8 cellular contexts compared by ENCODE assay signal in genomic region chr12:31658743-31659086, GRCh38. TPM values are rescaled to one million over a fixed set of nuclear protein-coding genes. Genes with fewer than 3 reads are reported as not detected.
DNase-seq lines count a peak whose midpoint lies in the region; ATAC-seq and TF ChIP-seq lines count a peak whose summit lies in the region.

No MANE protein-coding gene starts in this region.

- H3K36me3 ChIP-seq in heart right ventricle (peaks cover 0 to 18% (median 0%) of the 10 kb centered on the region in 9 donors), spleen (peaks cover 0 to 8% (median 0%) of the 10 kb centered on the region in 6 donors)

- peak overlapping the region; percentile 99 for H3K27ac Mint-ChIP-seq in activated CD8-positive, alpha-beta memory T cell treated with anti-CD3 and anti-CD28 coated beads, Interleukin-2, amount 10 ng/mL, durations not matched to agents 7 days and 5 days
- peak overlapping the region; percentile 96 to 99 for H3K27ac Mint-ChIP-seq in T-cell

- H3K27me3 Mint-ChIP-seq in activated CD8-positive, alpha-beta memory T cell treated with anti-CD3 and anti-CD28 coated beads, Interleukin-2, amount 10 ng/mL, durations not matched to agents 7 days and 5 days, result no peaks in the 10 kb centered on the region
- no peaks in the 10 kb centered on the region for H3K27me3 Mint-ChIP-seq in T-cell

- peak overlapping the region; percentile 30 to 78 (median 67) for H3K4me3 ChIP-seq in heart right ventricle
- H3K4me3 ChIP-seq in spleen, result peak overlapping the region; percentile 33 to 83 (median 54)

- H3K9me3 ChIP-seq in heart right ventricle, result no peaks in the 10 kb centered on the region
- no peaks in the 10 kb centered on the region for H3K9me3 ChIP-seq in spleen

- peaks cover 0 to 19% (median 11%) of the 10 kb centered on the region in 9 donors for H3K4me1 ChIP-seq in heart right ventricle
- H3K4me1 ChIP-seq in spleen, result peaks cover 0 to 33% (median 12%) of the 10 kb centered on the region in 6 donors

- H3K27me3 ChIP-seq in heart right ventricle (no peaks in the 10 kb centered on the region), spleen (replicated peaks in 1 of 7) (no peaks in the 10 kb centered on the region)

- peak overlapping the region; percentile 98 for H3K4me3 Mint-ChIP-seq in activated CD8-positive, alpha-beta memory T cell treated with anti-CD3 and anti-CD28 coated beads, Interleukin-2, amount 10 ng/mL, durations not matched to agents 7 days and 5 days
- H3K4me3 Mint-ChIP-seq in T-cell, result peak overlapping the region; percentile 93 to 97 (median 94)

- H3K36me3 Mint-ChIP-seq in activated CD8-positive, alpha-beta memory T cell treated with anti-CD3 and anti-CD28 coated beads, Interleukin-2, amount 10 ng/mL, durations not matched to agents 7 days and 5 days, result peaks cover 2% of the 10 kb centered on the region
- no peaks in the 10 kb centered on the region for H3K36me3 Mint-ChIP-seq in T-cell

- CTCF ChIA-PET in activated CD8-positive, alpha-beta memory T cell treated with anti-CD3 and anti-CD28 coated beads, Interleukin-2, amount 10 ng/mL, durations not matched to agents 7 days and 5 days (lab: Charles Lee), result interaction anchor here (0.8 to 1.5 kb wide), 6 partner anchors 13 to 1097 kb away, joined by 3 to 6 read pairs (median 4); partner anchors contain the start of genes AMN1, RESF1 and YARS2
- CTCF ChIA-PET in T-cell (lab: Charles Lee), result interaction anchor here (0.6 to 2.4 kb wide), 8 partner anchors 11 to 1097 kb away, joined by 3 to 15 read pairs (median 5); partner anchors contain the start of genes AMN1 (in 1 of the 2) and YARS2 (in 1 of the 2)

- TF ChIP-seq CTCF in heart right ventricle (IDR thresholded peaks at IDR 0.05) (no peak), spleen (IDR thresholded peaks at IDR 0.05 in 8 of 11, conservative IDR thresholded peaks at IDR 0.05 in 3 of 11) (no peak)

- no peak for TF ChIP-seq POLR2A in spleen (IDR thresholded peaks at IDR 0.05)

- POLR2A ChIA-PET in T-cell (lab: Charles Lee), result interaction anchor here (0.5 to 1.4 kb wide), 4 partner anchors 17 to 232 kb away, joined by 3 to 5 read pairs (median 3); partner anchors contain the start of gene AMN1 (in 1 of the 2)

- intact Hi-C loops in heart right ventricle (cut with DNase I), result loop anchor here in 7 of 10 donors (2.0 to 10.0 kb wide), 8 partner anchors 296 to 1016 kb away; partner anchors contain the start of genes DNM1L (in 4 of the 7), RESF1 (in 2 of the 7) and BICD1 (in 1 of the 7)
- intact Hi-C loops in spleen (cut with DNase I; ENCODE audit: low total_unique reads), result loop anchor here (10.0 kb wide), 2 partner anchors 656 to 1016 kb away; partner anchors contain the start of gene DNM1L

- H3K27ac ChIP-seq in heart right ventricle (peak overlapping the region; percentile 83 to 98 (median 94)), spleen (peak overlapping the region; percentile 91 to 99 (median 96))

- peak; percentile 7 for ATAC-seq in activated CD8-positive, alpha-beta memory T cell treated with anti-CD3 and anti-CD28 coated beads, Interleukin-2, amount 10 ng/mL, durations not matched to agents 7 days and 5 days
- peak in 1 of 4 experiments; percentile 13 for ATAC-seq in T-cell (replicated peaks in 1 of 4)
- ATAC-seq in heart right ventricle, result peak in 6 of 8 donors; percentile 2 to 40 (median 7)

- no peaks in the 10 kb centered on the region for H3K9me3 Mint-ChIP-seq in activated CD8-positive, alpha-beta memory T cell treated with anti-CD3 and anti-CD28 coated beads, Interleukin-2, amount 10 ng/mL, durations not matched to agents 7 days and 5 days (ENCODE audit: low read depth)
- no peaks in the 10 kb centered on the region for H3K9me3 Mint-ChIP-seq in T-cell

- H3K4me1 Mint-ChIP-seq in activated CD8-positive, alpha-beta memory T cell treated with anti-CD3 and anti-CD28 coated beads, Interleukin-2, amount 10 ng/mL, durations not matched to agents 7 days and 5 days, result peaks cover 14% of the 10 kb centered on the region
- H3K4me1 Mint-ChIP-seq in T-cell, result peaks cover 11 to 23% (median 20%) of the 10 kb centered on the region in 3 donors

- WGBS in heart right ventricle, 2 donors, result 1 to 3% methylated on average over 6 of the region's 6 CpGs
- WGBS in spleen, 5 donors, result 0 to 5% (median 2%) methylated on average over 6 of the region's 6 CpGs

- no peak for DNase-seq in activated CD8-positive, alpha-beta memory T cell treated with anti-CD3 and anti-CD28 coated beads, Interleukin-2, amount 10 ng/mL, durations not matched to agents 7 days and 5 days
- no peak for DNase-seq in activated CD8-positive, alpha-beta memory T cell treated with anti-CD3 and anti-CD28 coated beads, Interleukin-2, amount 50 U/mL, for 4 hours
- DNase-seq in T-cell (no peak), heart right ventricle (no peak), spleen (no peak), HT-29 (ENCODE audit: low spot score) (no peak), H4 (ENCODE audit: low spot score) (no peak), cerebellar nuclear complex (lab: John Stamatoyannopoulos, UW) (no peak)

RNA-seq across cellular contexts. Expression of gene ETFBKMT, which starts 0.8 kb away (rescaled TPM):
- 1 to 10 TPM; 1.2 to 2.1 TPM for total RNA-seq in activated CD8-positive, alpha-beta memory T cell treated with anti-CD3 and anti-CD28 coated beads, Interleukin-2, amount 10 ng/mL, durations not matched to agents 7 days and 5 days
- total RNA-seq in T-cell (1 to 10 TPM in 4 of 5 donors, under 1 TPM in 1; 0.48 to 2.1 (median 1.6) TPM), heart right ventricle (1 to 10 TPM; 5.5 to 8.7 (median 6.2) TPM), spleen (1 to 10 TPM; 2.9 to 5.6 (median 3.8) TPM)
- polyA plus RNA-seq in heart right ventricle (1 to 10 TPM; 1.7 to 2.7 TPM), spleen (1 to 10 TPM; 1.0 to 2.3 (median 1.3) TPM)
- total RNA-seq in HT-29 (2014; rRNA removed; shearing (Covaris generic)), result 0.08 and 1.1 TPM in 2 replicates
- total RNA-seq in H4 (2014; rRNA removed; shearing (Covaris generic)), result 1.3 and 1.9 TPM in 2 replicates
